In the genomic region with DNA sequence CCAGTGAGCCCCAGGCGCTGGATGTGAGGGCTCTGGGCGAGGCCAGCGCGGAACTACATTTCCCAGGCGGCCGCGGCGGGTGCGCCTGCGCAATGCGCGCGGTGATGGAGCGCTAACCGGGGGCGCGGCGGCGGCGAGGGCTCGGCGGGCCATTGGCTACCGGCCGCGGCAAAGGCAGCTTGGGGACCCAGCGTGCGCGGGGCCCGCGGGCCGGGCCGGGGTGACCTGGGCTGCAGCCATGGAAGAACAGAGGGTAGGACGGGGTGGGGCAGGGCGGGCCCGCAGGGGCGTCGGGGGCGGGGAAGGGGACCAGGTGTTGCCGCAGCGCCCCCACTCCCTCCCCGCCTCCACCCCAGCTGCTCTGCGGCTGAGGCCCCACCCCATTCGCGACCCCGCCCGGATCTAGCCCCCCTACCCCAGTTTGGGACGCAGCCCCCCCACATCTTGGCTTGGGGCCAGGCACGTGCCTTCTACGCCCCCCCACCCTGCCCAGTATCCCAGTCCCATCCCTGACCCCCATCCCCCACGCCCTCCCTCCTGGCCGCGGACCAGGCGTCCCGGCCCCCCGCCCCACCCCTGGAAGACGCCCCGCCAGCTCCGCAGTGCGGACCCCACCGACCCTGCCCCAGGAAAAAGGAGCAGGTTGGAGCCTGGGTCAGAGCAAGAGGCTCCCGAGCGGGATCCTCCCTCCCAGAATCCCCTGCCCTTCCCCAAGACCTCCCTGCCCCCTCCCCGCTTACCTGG, we compare ENCODE assay signal across 8 cellular contexts. TPM values are rescaled to one million over a fixed set of nuclear protein-coding genes. Genes with fewer than 3 reads are reported as not detected.
DNase-seq lines count a peak whose midpoint lies in the region; ATAC-seq, FAIRE-seq and TF ChIP-seq lines count a peak whose summit lies in the region.

A gene (plus strand): TSS at position 90 of the 744 bp plus-strand sequence. CDS start 149 bp downstream, at position 239.

- no peaks in the 10 kb centered on the region for H3K9me3 Mint-ChIP-seq in activated CD4-positive, alpha-beta memory T cell treated with anti-CD3 and anti-CD28 coated beads for 36 hours

- H3K4me2 ChIP-seq in endothelial cell of umbilical vein (ENCODE audit: insufficient read depth, low read length) = peak within 1 kb of the TSS; percentile 17

- no peaks in the 10 kb centered on the region for H3K79me2 ChIP-seq in endothelial cell of umbilical vein (ENCODE audit: control insufficient read depth, insufficient read depth, low read length)

- FAIRE-seq in endothelial cell of umbilical vein (lab: Jason Lieb, UNC) = peak; percentile 63

- no peaks in the 10 kb centered on the region for H3K27me3 ChIP-seq in endothelial cell of umbilical vein (ENCODE audit: control insufficient read depth in 2 of 2, insufficient read depth in 2 of 2, low read length in 2 of 2)

- no peak within 1 kb of the TSS for H3K9ac ChIP-seq in endothelial cell of umbilical vein (replicated peaks; ENCODE audit: extremely low read depth, insufficient read depth, low read length)

- CTCF ChIA-PET in activated CD4-positive, alpha-beta memory T cell treated with anti-CD3 and anti-CD28 coated beads for 36 hours (lab: Charles Lee) = interaction anchor here (1.0 kb wide), 1 partner anchor 38 kb away, joined by 3 read pairs; no protein-coding TSS in a partner anchor
- CTCF ChIA-PET in endothelial cell of umbilical vein (lab: Charles Lee) = interaction anchor here (0.6 to 1.0 kb wide), 2 partner anchors 26 to 48 kb away, joined by 3 to 4 read pairs; no protein-coding TSS in a partner anchor

- H3K36me3 ChIP-seq in endothelial cell of umbilical vein (ENCODE audit: control insufficient read depth in 2 of 2, extremely low read depth in 1 of 2, insufficient read depth in 2 of 2, low read length in 2 of 2) = peaks cover 0 to 3% of the 10 kb centered on the region in 2 experiments

- no peak within 1 kb of the TSS for H3K27ac ChIP-seq in endothelial cell of umbilical vein (ENCODE audit: insufficient read depth, low read depth, low read length)

- dilution Hi-C loops in endothelial cell of umbilical vein (cut with MboI; ENCODE audit: extremely low pct_ligation_motif_present, low sequenced_read_pairs) = no loop called here

- TF ChIP-seq POLR2A in endothelial cell of umbilical vein (IDR thresholded peaks at IDR 0.05; ENCODE audit: low read depth, low read length) = no peak

- no TSS peak for BruUV-seq in endothelial cell of umbilical vein (replicated peaks; lab: Mats Ljungman, UMichigan)

- no peaks in the 10 kb centered on the region for H3K9me3 ChIP-seq in endothelial cell of umbilical vein (replicated peaks; ENCODE audit: control insufficient read depth, insufficient read depth, low read length)

- intact Hi-C loops in activated CD4-positive, alpha-beta memory T cell treated with anti-CD3 and anti-CD28 coated beads for 36 hours (cut with micrococcal nuclease) = no loop called here
- intact Hi-C loops in endothelial cell of umbilical vein (cut with micrococcal nuclease) = no loop called here

- POLR2A ChIA-PET in activated CD4-positive, alpha-beta memory T cell treated with anti-CD3 and anti-CD28 coated beads for 36 hours (lab: Charles Lee) = interaction anchor here (1.5 kb wide), 1 partner anchor 39 kb away, joined by 6 read pairs; a partner anchor contains a TSS
- POLR2A ChIA-PET in endothelial cell of umbilical vein (lab: Charles Lee) = no interaction called here

- H3K4me1 Mint-ChIP-seq in activated CD4-positive, alpha-beta memory T cell treated with anti-CD3 and anti-CD28 coated beads for 36 hours (ENCODE audit: low read depth) = peaks cover 28% of the 10 kb centered on the region

- H3K27ac Mint-ChIP-seq in activated CD4-positive, alpha-beta memory T cell treated with anti-CD3 and anti-CD28 coated beads for 36 hours = no peak within 1 kb of the TSS

- H3K4me3 Mint-ChIP-seq in activated CD4-positive, alpha-beta memory T cell treated with anti-CD3 and anti-CD28 coated beads for 36 hours = peak within 1 kb of the TSS; percentile 50

- H3K36me3 Mint-ChIP-seq in activated CD4-positive, alpha-beta memory T cell treated with anti-CD3 and anti-CD28 coated beads for 36 hours = no peaks in the 10 kb centered on the region

- TF ChIP-seq CTCF in endothelial cell of umbilical vein (IDR thresholded peaks at IDR 0.05; ENCODE audit: extremely low read depth in 1 of 2, insufficient read depth in 1 of 2, low read depth in 1 of 2, low read length in 2 of 2) = no peak

- no peaks in the 10 kb centered on the region for H4K20me1 ChIP-seq in endothelial cell of umbilical vein (replicated peaks; ENCODE audit: control insufficient read depth, extremely low read depth, insufficient read depth, low read length)

- no peaks in the 10 kb centered on the region for H3K9me1 ChIP-seq in endothelial cell of umbilical vein (replicated peaks; ENCODE audit: control insufficient read depth, extremely low read depth, insufficient read depth, low read length)

- peak within 1 kb of the TSS; percentile 49 for H2AFZ ChIP-seq in endothelial cell of umbilical vein (ENCODE audit: low read depth, low read length)

- peak within 1 kb of the TSS in 2 of 3 experiments; percentile 40 to 66 for H3K4me3 ChIP-seq in endothelial cell of umbilical vein (replicated peaks in 1 of 3; ENCODE audit: insufficient read depth in 1 of 3, low read depth in 1 of 3, low read length in 3 of 3)

- no peak for ATAC-seq in GM19452 (IDR thresholded peaks at IDR 0.05; ENCODE audit: unreplicated experiment)
- no peak for ATAC-seq in HG02981 (IDR thresholded peaks at IDR 0.05; ENCODE audit: unreplicated experiment)

- no peaks in the 10 kb centered on the region for H3K27me3 Mint-ChIP-seq in activated CD4-positive, alpha-beta memory T cell treated with anti-CD3 and anti-CD28 coated beads for 36 hours

- no peaks in the 10 kb centered on the region for H3K4me1 ChIP-seq in endothelial cell of umbilical vein (ENCODE audit: control insufficient read depth, extremely low read depth, insufficient read depth, low read length)

- DNase-seq in NCI-H82 (lab: John Stamatoyannopoulos, UW) = peak; percentile 78
- DNase-seq in NCI-H82 treated with DMSO at 0.1 percent for 48 hours (lab: John Stamatoyannopoulos, UW; ENCODE audit: unreplicated experiment) = no peak
- DNase-seq in NCI-H345 (lab: John Stamatoyannopoulos, UW) = peak; percentile 80
- DNase-seq in activated CD4-positive, alpha-beta memory T cell treated with anti-CD3 and anti-CD28 coated beads for 36 hours = peak; percentile 81
- peak; percentile 47 for DNase-seq in endothelial cell of umbilical vein (ENCODE audit: low read depth, low spot score)
- peak in 39 of 56 donors; percentile 3 to 61 (median 23) for DNase-seq in nucleus accumbens (lab: John Stamatoyannopoulos, UW)

TF ChIP-seq in endothelial cell of umbilical vein, 7 proteins besides CTCF, POLR2A, EP300 and RAD21:
- TF ChIP-seq GATA2 (IDR thresholded peaks at IDR 0.05; ENCODE audit: insufficient read depth, insufficient read length, low read depth, low read length) (no peak), MYC (IDR thresholded peaks at IDR 0.05; ENCODE audit: low read depth, low read length) (no peak), EZH2 (IDR thresholded peaks at IDR 0.05; ENCODE audit: borderline replicate concordance, low read depth, low read length, severe bottlenecking) (no peak), FOS (IDR thresholded peaks at IDR 0.05; ENCODE audit: borderline replicate concordance, insufficient read depth, low read length) (no peak), POLR2AphosphoS5 (IDR thresholded peaks at IDR 0.05; ENCODE audit: insufficient read depth, low read depth, low read length) (no peak), JUN (IDR thresholded peaks at IDR 0.05; ENCODE audit: borderline replicate concordance, insufficient read depth, insufficient read length, low read depth) (no peak)
- TF ChIP-seq, protein P1, sequence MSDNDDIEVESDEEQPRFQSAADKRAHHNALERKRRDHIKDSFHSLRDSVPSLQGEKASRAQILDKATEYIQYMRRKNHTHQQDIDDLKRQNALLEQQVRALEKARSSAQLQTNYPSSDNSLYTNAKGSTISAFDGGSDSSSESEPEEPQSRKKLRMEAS (IDR thresholded peaks at IDR 0.05; ENCODE audit: insufficient read depth, insufficient read length) = no peak
TF ChIP-seq in endothelial cell of umbilical vein: peak in this region for 0.

RNA-seq across cellular contexts. Expression of the gene that starts here (rescaled TPM):
- total RNA-seq in activated CD4-positive, alpha-beta memory T cell treated with anti-CD3 and anti-CD28 coated beads for 36 hours = 1 to 10 TPM; 7.8 to 8.1 TPM
- total RNA-seq in endothelial cell of umbilical vein = 25.8 and 26.0 TPM in 2 replicates
- polyA plus RNA-seq in endothelial cell of umbilical vein = 55.5 and 95.4 TPM in 2 replicates
- 29.1 and 37.6 TPM in 2 replicates for polyA plus RNA-seq in endothelial cell of umbilical vein (2011; cell fraction: cytosol; rRNA removed)
- polyA plus RNA-seq in endothelial cell of umbilical vein (2011; cell fraction: nucleus; rRNA removed) = 63.2 and 66.5 TPM in 2 replicates
- polyA plus RNA-seq in endothelial cell of umbilical vein (2012) = 27.7 and 38.5 TPM in 2 replicates
- polyA minus RNA-seq in endothelial cell of umbilical vein = 11.9 and 17.9 TPM in 2 replicates
- 3.1 TPM for polyA minus RNA-seq in endothelial cell of umbilical vein (2011; cell fraction: cytosol; rRNA and poly(A)+ RNA removed)
- 7.2 and 10.6 TPM in 2 replicates for polyA minus RNA-seq in endothelial cell of umbilical vein (2011; cell fraction: nucleus; rRNA and poly(A)+ RNA removed)
